Comparison of ENCODE assay signal across 11 cellular contexts in genomic region chrX:139298437-139298836, GRCh38.
"Had no signal": no experiment of that assay in that cellular context is flagged by ENCODE, and none has a peak within 500 bp of the region (broad histone marks: within the 10 kb centered on the region; RNA-seq: fewer than 3 reads in every experiment).

No MANE protein-coding gene starts in this region.

- H3K27ac Mint-ChIP-seq: HFFc6, IgD-negative memory B cell had no signal

- H3K4me3 ChIP-seq: GM23248, HAP-1 had no signal

- DNase-seq: GM23248, GOT3, H7, HFFc6, KBM-7 had no signal

- H3K9me3 ChIP-seq: HAP-1 had no signal

- H3K4me2 ChIP-seq: KMS-11 had no signal

- ATAC-seq: HCT116, HepG2 had no signal

- H3K27me3 Mint-ChIP-seq: IgD-negative memory B cell had no signal

- H3K36me3 ChIP-seq: HAP-1 had no signal

- H2AFZ ChIP-seq: GM23248 had no signal

- H3K9ac ChIP-seq: GM23248, KMS-11 had no signal

- H3K4me1 Mint-ChIP-seq: IgD-negative memory B cell had no signal

- H3K36me3 Mint-ChIP-seq: IgD-negative memory B cell had no signal

- H3K27ac ChIP-seq: GM23248, HL-60, KMS-11 had no signal

- H3K4me1 ChIP-seq: HAP-1 had no signal

- H3K9me3 Mint-ChIP-seq: IgD-negative memory B cell had no signal

- H3K4me3 Mint-ChIP-seq: HFFc6, IgD-negative memory B cell had no signal
